ENCODE assay signal across 8 cellular contexts in genomic region chr19:6737284-6737872, GRCh38. TPM values are rescaled to one million over a fixed set of nuclear protein-coding genes. Genes with fewer than 3 reads are reported as not detected.
A peak's percentile ranks its signal among the peaks of the same experiment; 100 is the strongest.
DNase-seq lines count a peak whose midpoint lies in the region; ATAC-seq and TF ChIP-seq lines count a peak whose summit lies in the region.

TSS of gene GPR108 (minus strand) at chr19:6737580. CDS start at chr19:6737576, 4 bp downstream.

- H3K4me1 ChIP-seq in heart left ventricle (peaks cover 6 to 58% (median 41%) of the 10 kb centered on the region in 12 donors), upper lobe of left lung (peaks cover 34 to 59% (median 46%) of the 10 kb centered on the region in 4 donors)

- WGBS in heart left ventricle, 4 donors, result 0 to 1% (median 1%) methylated on average over 47 to 55 of the region's 55 CpGs
- 0 to 1% methylated on average over 2 to 44 of the region's 55 CpGs for WGBS in upper lobe of left lung, 2 donors

- H3K4me3 ChIP-seq in GM12865 (ENCODE audit: low read depth, low read length) (peak within 1 kb of the TSS; percentile 67), heart left ventricle (peak within 1 kb of the TSS; percentile 62 to 96 (median 84)), upper lobe of left lung (peak within 1 kb of the TSS; percentile 60 to 96 (median 89))

- ATAC-seq in HG02759 (IDR thresholded peaks at IDR 0.05; ENCODE audit: unreplicated experiment), result peak; percentile 65
- ATAC-seq in heart left ventricle, result peak; percentile 82 to 90 (median 86)
- ATAC-seq in upper lobe of left lung (ENCODE audit: low FRiP score in 2 of 2), result peak; percentile 89 to 93

- intact Hi-C loops in T-helper 1 cell treated with Interleukin-12 subunit alpha and Interleukin-12 subunit beta and Interleukin-4 antibody, amounts not matched to agents 30 ng/mL and 1 ng/mL, for 36 hours (cut with micrococcal nuclease), result loop anchor here (1.0 to 5.0 kb wide), 11 partner anchors 16 to 1655 kb away; partner anchors contain the start of genes DUS3L, GTF2F1, RAB11B and RANBP3
- intact Hi-C loops in heart left ventricle (cut with DNase I) (loop anchor here in 8 of 10 donors (5.0 to 10.0 kb wide), 6 partner anchors 103 to 365 kb away; partner anchors contain the start of gene ALKBH7 (in 1 of the 8)), posterior cingulate gyrus (cut with DNase I) (loop anchor here (5.0 kb wide), 1 partner anchor 210 kb away; no protein-coding TSS in a partner anchor)

- H3K9me3 ChIP-seq in heart left ventricle (no peaks in the 10 kb centered on the region), upper lobe of left lung (no peaks in the 10 kb centered on the region)

- TF ChIP-seq POLR2A in heart left ventricle (IDR thresholded peaks at IDR 0.05) (peak in 1 of 2 donors; percentile 55), upper lobe of left lung (IDR thresholded peaks at IDR 0.05) (peak in 2 of 4 donors; percentile 68 to 74)

- DNase-seq in GM12865 (ENCODE audit: low read depth) (peak; percentile 100), NCI-H1417 (lab: John Stamatoyannopoulos, UW) (peak; percentile 66 to 100 (median 99)), amniotic epithelial cell (ENCODE audit: low read depth) (peak; percentile 100), heart left ventricle (peak; percentile 100), posterior cingulate gyrus (peak; percentile 100), upper lobe of left lung (peak; percentile 99 to 100)

- TF ChIP-seq CTCF in GM12865 (IDR thresholded peaks at IDR 0.05; ENCODE audit: insufficient read depth, low read depth, low read length, missing control alignments) (no peak), heart left ventricle (IDR thresholded peaks at IDR 0.05) (no peak), upper lobe of left lung (IDR thresholded peaks at IDR 0.05) (peak in 3 of 6 experiments; percentile 8 to 30 (median 20))

- H3K27me3 ChIP-seq in heart left ventricle (no peaks in the 10 kb centered on the region), upper lobe of left lung (peaks cover 0 to 7% (median 0%) of the 10 kb centered on the region in 4 donors)

- TF ChIP-seq EP300 in upper lobe of left lung (IDR thresholded peaks at IDR 0.05), result no peak

- H3K36me3 ChIP-seq in heart left ventricle (peaks cover 0 to 26% (median 3%) of the 10 kb centered on the region in 9 donors), upper lobe of left lung (peaks cover 7 to 23% (median 14%) of the 10 kb centered on the region in 4 donors)

- H3K27ac ChIP-seq in heart left ventricle (peak within 1 kb of the TSS; percentile 95 to 100 (median 98)), upper lobe of left lung (peak within 1 kb of the TSS; percentile 91 to 99 (median 96))

RNA-seq across cellular contexts. Expression of gene GPR108, which starts in this region (rescaled TPM):
- 100.0 and 105 TPM in 2 replicates for total RNA-seq in T-helper 1 cell treated with Interleukin-12 subunit alpha and Interleukin-12 subunit beta and Interleukin-4 antibody, amounts not matched to agents 30 ng/mL and 1 ng/mL, for 36 hours
- total RNA-seq in heart left ventricle (10 to 100 TPM; 19.2 to 47.9 (median 27.7) TPM), upper lobe of left lung (100 to 1,000 TPM in 1 of 6 donors, 10 to 100 TPM in 5; 51.6 to 105 (median 69.0) TPM)
- 10 to 100 TPM; 35.5 to 39.1 TPM for polyA plus RNA-seq in heart left ventricle

Comparison
In these comparisons a context has a peak if more than half of its experiments do, and no peak if none do; other contexts are left out.
1. Peak in every context shown above with its lines: DNase-seq, ATAC-seq, H3K4me3 ChIP-seq and H3K27ac ChIP-seq.